Comparison of ENCODE assay signal across 20 cellular contexts in the genomic region with DNA sequence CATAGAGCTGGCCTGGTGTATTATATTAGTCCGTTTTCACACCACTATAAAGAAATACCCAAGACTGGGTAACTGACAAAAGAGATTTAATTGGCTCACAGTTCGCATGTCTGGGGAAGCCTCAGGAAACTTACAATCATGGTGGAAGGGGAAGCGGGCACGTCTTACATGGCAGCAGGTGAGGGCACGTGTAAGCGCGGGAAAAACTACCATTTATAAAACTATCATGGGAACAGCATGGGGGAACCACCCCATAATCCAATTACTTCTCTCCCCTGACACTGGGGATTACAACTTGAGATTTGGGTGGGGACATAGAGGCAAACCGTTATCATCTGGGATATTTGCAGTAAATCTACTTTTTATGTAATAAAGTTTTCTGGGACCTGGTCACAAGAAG. TPM values are rescaled to one million over a fixed set of nuclear protein-coding genes. Genes with fewer than 3 reads are reported as not detected.
DNase-seq lines count a peak whose midpoint lies in the region; ATAC-seq and TF ChIP-seq lines count a peak whose summit lies in the region.
"Had no signal": no experiment of that assay in that cellular context is flagged by ENCODE, and none has a peak within 500 bp of the region (broad histone marks: within the 10 kb centered on the region; RNA-seq: fewer than 3 reads in every experiment).

No MANE protein-coding gene starts in this region.

- H3K27me3 Mint-ChIP-seq in glutamatergic neuron (ENCODE audit: unreplicated experiment), result peaks cover 12% of the 10 kb centered on the region
- no peaks in the 10 kb centered on the region for H3K27me3 Mint-ChIP-seq in naive thymus-derived CD8-positive, alpha-beta T cell
- H3K27me3 Mint-ChIP-seq: activated CD4-positive, alpha-beta T cell treated with anti-CD3 and anti-CD28 coated beads, Interleukin-2, amount 10 ng/mL, durations not matched to agents 7 days and 5 days; activated naive CD8-positive, alpha-beta T cell; memory B cell had no signal

- H3K27me3 ChIP-seq in BLaER1 treated with 17β-estradiol and CSF1 and Interleukin-3, amounts not matched to agents 10 nM and 100 nM, result no peaks in the 10 kb centered on the region
- no peaks in the 10 kb centered on the region for H3K27me3 ChIP-seq in gastrocnemius medialis
- H3K27me3 ChIP-seq in colonic mucosa, result no peaks in the 10 kb centered on the region
- H3K27me3 ChIP-seq: foreskin keratinocyte, ovary, SJSA1 had no signal

- TF ChIP-seq CTCF in RWPE1 (conservative IDR thresholded peaks at IDR 0.05; ENCODE audit: low read depth), result no peak
- no peak for TF ChIP-seq CTCF in glutamatergic neuron (IDR thresholded peaks at IDR 0.05; ENCODE audit: partially characterized antibody, unreplicated experiment)
- TF ChIP-seq CTCF in gastrocnemius medialis (IDR thresholded peaks at IDR 0.05 in 4 of 5, conservative IDR thresholded peaks at IDR 0.05 in 1 of 5), result no peak
- TF ChIP-seq CTCF in colonic mucosa (IDR thresholded peaks at IDR 0.05), result no peak

- peaks cover 48 to 70% (median 59%) of the 10 kb centered on the region in 11 experiments for H4K20me1 ChIP-seq in BLaER1 treated with 17β-estradiol and CSF1 and Interleukin-3, amounts not matched to agents 10 nM and 100 nM

- no peak for TF ChIP-seq POLR2A in gastrocnemius medialis (IDR thresholded peaks at IDR 0.05)

- intact Hi-C loops in gastrocnemius medialis (cut with DNase I; ENCODE audit: low total_unique reads), result no loop called here
- intact Hi-C loops in colonic mucosa (cut with DNase I), result no loop called here

- no peak overlapping the region for H3K4me3 ChIP-seq in BLaER1 treated with 17β-estradiol and CSF1 and Interleukin-3, amounts not matched to agents 10 nM and 100 nM
- H3K4me3 ChIP-seq in gastrocnemius medialis (no peak overlapping the region), colonic mucosa (no peak overlapping the region)
- H3K4me3 ChIP-seq: ovary, SJSA1 had no signal

- POLR2A ChIA-PET in RWPE1 (lab: Yijun Ruan, JAX; ENCODE audit: low non-redundant PET), result no interaction called here
- POLR2A ChIA-PET in naive thymus-derived CD8-positive, alpha-beta T cell (lab: Charles Lee), result interaction anchor here (1.9 kb wide), 1 partner anchor 10 kb away, joined by 8 read pairs; no protein-coding TSS in a partner anchor

- no peaks in the 10 kb centered on the region for H3K9me3 ChIP-seq in BLaER1 treated with 17β-estradiol and CSF1 and Interleukin-3, amounts not matched to agents 10 nM and 100 nM (replicated peaks in 1 of 11)
- H3K9me3 ChIP-seq in gastrocnemius medialis (no peaks in the 10 kb centered on the region), colonic mucosa (no peaks in the 10 kb centered on the region)
- H3K9me3 ChIP-seq: ovary, SJSA1 had no signal

- DNase-seq in RWPE1 (ENCODE audit: low spot score) (no peak), glutamatergic neuron (no peak), gastrocnemius medialis (no peak), colonic mucosa (no peak)
- DNase-seq in naive thymus-derived CD8-positive, alpha-beta T cell, result no peak
- DNase-seq: activated CD4-positive, alpha-beta T cell treated with anti-CD3 and anti-CD28 coated beads, Interleukin-2, amount 10 ng/mL, durations not matched to agents 7 days and 5 days; activated T-cell treated with anti-CD3 and anti-CD28 coated beads for 4 hours; central memory CD4-positive, alpha-beta T cell; endodermal cell; foreskin keratinocyte; GOT3; KG1; NCI-H1436 treated with DMSO at 0.1 percent for 48 hours had no signal

- ATAC-seq in gastrocnemius medialis (no peak), GM21786 (IDR thresholded peaks at IDR 0.05; ENCODE audit: unreplicated experiment) (no peak), GM21717 (IDR thresholded peaks at IDR 0.05; ENCODE audit: unreplicated experiment) (no peak)
- ATAC-seq in naive thymus-derived CD8-positive, alpha-beta T cell, result no peak
- ATAC-seq: foreskin keratinocyte had no signal

- H3K4me1 ChIP-seq in BLaER1 treated with 17β-estradiol and CSF1 and Interleukin-3, amounts not matched to agents 10 nM and 100 nM, result peaks cover 72 to 92% (median 81%) of the 10 kb centered on the region in 10 experiments
- peaks cover 39 to 66% of the 10 kb centered on the region in 2 donors for H3K4me1 ChIP-seq in gastrocnemius medialis
- peaks cover 4% of the 10 kb centered on the region for H3K4me1 ChIP-seq in colonic mucosa

- peaks cover 11% of the 10 kb centered on the region for H3K9me3 Mint-ChIP-seq in glutamatergic neuron (ENCODE audit: unreplicated experiment)
- H3K9me3 Mint-ChIP-seq in naive thymus-derived CD8-positive, alpha-beta T cell, result no peaks in the 10 kb centered on the region
- H3K9me3 Mint-ChIP-seq: activated CD4-positive, alpha-beta T cell treated with anti-CD3 and anti-CD28 coated beads, Interleukin-2, amount 10 ng/mL, durations not matched to agents 7 days and 5 days; endodermal cell; memory B cell had no signal

- peaks cover 64% of the 10 kb centered on the region for H3K4me1 Mint-ChIP-seq in glutamatergic neuron (ENCODE audit: low read depth, unreplicated experiment)
- peaks cover 26 to 72% (median 58%) of the 10 kb centered on the region in 4 donors for H3K4me1 Mint-ChIP-seq in naive thymus-derived CD8-positive, alpha-beta T cell

- H3K4me2 ChIP-seq in BLaER1 treated with 17β-estradiol and CSF1 and Interleukin-3, amounts not matched to agents 10 nM and 100 nM, result peak overlapping the region; percentile 58 to 89 (median 76)

- H3K4me3 Mint-ChIP-seq in glutamatergic neuron (ENCODE audit: unreplicated experiment), result peak overlapping the region; percentile 43
- no peak overlapping the region for H3K4me3 Mint-ChIP-seq in naive thymus-derived CD8-positive, alpha-beta T cell
- H3K4me3 Mint-ChIP-seq: activated CD4-positive, alpha-beta T cell treated with anti-CD3 and anti-CD28 coated beads, Interleukin-2, amount 10 ng/mL, durations not matched to agents 7 days and 5 days; activated naive CD8-positive, alpha-beta T cell; endodermal cell; memory B cell had no signal

- no peak overlapping the region for H3K9ac ChIP-seq in BLaER1 treated with 17β-estradiol and CSF1 and Interleukin-3, amounts not matched to agents 10 nM and 100 nM
- H3K9ac ChIP-seq in colonic mucosa (ENCODE audit: low read depth in 2 of 2, low read length in 2 of 2), result no peak overlapping the region

- in situ Hi-C loops in gastrocnemius medialis (cut with MboI; ENCODE audit: low sequenced_read_pairs in 4 of 4), result no loop called here

- no peak overlapping the region for H3K27ac Mint-ChIP-seq in glutamatergic neuron (ENCODE audit: unreplicated experiment)
- H3K27ac Mint-ChIP-seq in naive thymus-derived CD8-positive, alpha-beta T cell, result no peak overlapping the region
- H3K27ac Mint-ChIP-seq: activated CD4-positive, alpha-beta T cell treated with anti-CD3 and anti-CD28 coated beads, Interleukin-2, amount 10 ng/mL, durations not matched to agents 7 days and 5 days; activated naive CD8-positive, alpha-beta T cell; endodermal cell had no signal

- H3K36me3 ChIP-seq in BLaER1 treated with 17β-estradiol and CSF1 and Interleukin-3, amounts not matched to agents 10 nM and 100 nM, result peaks cover 12 to 41% (median 34%) of the 10 kb centered on the region in 11 experiments; a peak in 17 of 22 replicates
- peaks cover 0 to 3% of the 10 kb centered on the region in 2 donors for H3K36me3 ChIP-seq in gastrocnemius medialis
- no peaks in the 10 kb centered on the region for H3K36me3 ChIP-seq in colonic mucosa
- H3K36me3 ChIP-seq: ovary had no signal

- CTCF ChIA-PET in RWPE1 (lab: Yijun Ruan, JAX), result interaction anchor here (0.6 kb wide), 1 partner anchor 46 kb away, joined by 3 read pairs; no protein-coding TSS in a partner anchor

- H3K27ac ChIP-seq in BLaER1 treated with 17β-estradiol and CSF1 and Interleukin-3, amounts not matched to agents 10 nM and 100 nM, result no peak overlapping the region
- H3K27ac ChIP-seq in RWPE1, result peak overlapping the region; percentile 71
- peak overlapping the region; percentile 56 to 89 (median 68) for H3K27ac ChIP-seq in gastrocnemius medialis
- H3K27ac ChIP-seq in colonic mucosa, result no peak overlapping the region
- H3K27ac ChIP-seq: foreskin keratinocyte, ovary had no signal

- no peaks in the 10 kb centered on the region for H3K36me3 Mint-ChIP-seq in glutamatergic neuron (ENCODE audit: unreplicated experiment)
- H3K36me3 Mint-ChIP-seq in naive thymus-derived CD8-positive, alpha-beta T cell, result peaks cover 0 to 11% (median 3%) of the 10 kb centered on the region in 3 donors

RNA-seq across cellular contexts. Expression of a gene that starts 6.8 kb away (rescaled TPM):
- 8.8 TPM for total RNA-seq in glutamatergic neuron (ENCODE audit: unreplicated experiment)
- total RNA-seq in gastrocnemius medialis, result 10 to 100 TPM; 18.7 to 39.8 (median 26.1) TPM
- 10 to 100 TPM; 18.7 to 19.6 TPM for total RNA-seq in naive thymus-derived CD8-positive, alpha-beta T cell
- polyA plus RNA-seq in naive thymus-derived CD8-positive, alpha-beta T cell, result 1 to 10 TPM; 2.5 to 9.4 (median 8.3) TPM
- total RNA-seq in colonic mucosa, result 10 to 100 TPM; 19.6 to 20.1 TPM

Comparison
In these comparisons a context has a peak if more than half of its experiments do, and no peak if none do; other contexts are left out.
1. H3K27ac ChIP-seq: peak in RWPE1 (single experiment) and gastrocnemius medialis (4 of 4); none in BLaER1 treated with 17β-estradiol and CSF1 and Interleukin-3, amounts not matched to agents 10 nM and 100 nM (0 of 11) and colonic mucosa (single experiment).